In genomic region chr11:114108501-114109205, GRCh38 we compare ENCODE assay signal across 18 cellular contexts. TPM values are rescaled to one million over a fixed set of nuclear protein-coding genes. Genes with fewer than 3 reads are reported as not detected.
DNase-seq lines count a peak whose midpoint lies in the region; ATAC-seq, FAIRE-seq and TF ChIP-seq lines count a peak whose summit lies in the region.
"Had no signal": no experiment of that assay in that cellular context is flagged by ENCODE, and none has a peak within 500 bp of the region (broad histone marks: within the 10 kb centered on the region; RNA-seq: fewer than 3 reads in every experiment).

No MANE protein-coding gene starts in this region.

- H3K9me3 ChIP-seq in CD8-positive, alpha-beta memory T cell (ENCODE audit: low read length), result no peaks in the 10 kb centered on the region
- H3K9me3 ChIP-seq in thyroid gland (no peaks in the 10 kb centered on the region), A673 (ENCODE audit: low read depth, low read length, poor library complexity, severe bottlenecking) (no peaks in the 10 kb centered on the region)
- H3K9me3 ChIP-seq: heart right ventricle, SK-N-SH had no signal

- POLR2A ChIA-PET in CD8-positive, alpha-beta memory T cell (lab: Charles Lee), result no interaction called here
- POLR2A ChIA-PET in A673 (lab: Charles Lee; ENCODE audit: low non-redundant PET), result no interaction called here

- H3K27ac Mint-ChIP-seq in CD8-positive, alpha-beta memory T cell, result peak overlapping the region in 7 of 8 donors; percentile 62 to 91 (median 86)
- H3K27ac Mint-ChIP-seq in natural killer cell treated with Interleukin-12 subunit alpha and Interleukin-12 subunit beta and Interleukin-15 and Interleukin-18, amount 100 ng/mL, for 72 hours, result peak overlapping the region in 1 of 2 donors; percentile 89

- no peak for DNase-seq in CD8-positive, alpha-beta memory T cell
- DNase-seq in bronchial epithelial cell (ENCODE audit: low read depth), result no peak
- DNase-seq in natural killer cell treated with Interleukin-12 subunit alpha and Interleukin-12 subunit beta and Interleukin-15 and Interleukin-18, amount 100 ng/mL, for 72 hours (ENCODE audit: low spot score), result no peak
- DNase-seq in thyroid gland, result no peak
- no peak for DNase-seq in A673 (ENCODE audit: low spot score)
- no peak for DNase-seq in activated CD4-positive, CD25-positive, alpha-beta regulatory T cell (lab: John Stamatoyannopoulos, UW)
- DNase-seq: activated CD8-positive, alpha-beta memory T cell treated with anti-CD3 and anti-CD28 coated beads, Interleukin-2, amount 50 U/mL, for 48 hours; activated effector memory CD4-positive, alpha-beta T cell treated with anti-CD3 and anti-CD28 coated beads, Interleukin-2, amount 50 U/mL, for 16 hours; CD4-positive, alpha-beta memory T cell; heart right ventricle; NCI-H1092; NCI-H1930; NCI-H226; NCI-H748 treated with DMSO at 0.1 percent for 48 hours; SK-N-SH; WERI-Rb-1 had no signal

- CTCF ChIA-PET in CD8-positive, alpha-beta memory T cell (lab: Charles Lee), result interaction anchor here (0.6 to 1.5 kb wide), 4 partner anchors 12 to 153 kb away, joined by 3 read pairs; no protein-coding TSS in a partner anchor
- CTCF ChIA-PET in A673 (lab: Charles Lee), result no interaction called here

- peaks cover 33 to 61% (median 59%) of the 10 kb centered on the region in 3 donors for H3K4me1 Mint-ChIP-seq in CD8-positive, alpha-beta memory T cell
- H3K4me1 Mint-ChIP-seq in natural killer cell treated with Interleukin-12 subunit alpha and Interleukin-12 subunit beta and Interleukin-15 and Interleukin-18, amount 100 ng/mL, for 72 hours (ENCODE audit: low read depth in 2 of 2), result peaks cover 71 to 80% of the 10 kb centered on the region in 2 donors

- WGBS in thyroid gland, 2 donors, result 88 to 96% methylated on average over 10 of the region's 10 CpGs

- intact Hi-C loops in thyroid gland (cut with DNase I) (no loop called here), A673 (cut with micrococcal nuclease; ENCODE audit: unreplicated experiment) (no loop called here)

- peak overlapping the region in 5 of 7 donors; percentile 14 to 84 (median 67) for H3K4me3 Mint-ChIP-seq in CD8-positive, alpha-beta memory T cell
- H3K4me3 Mint-ChIP-seq in natural killer cell treated with Interleukin-12 subunit alpha and Interleukin-12 subunit beta and Interleukin-15 and Interleukin-18, amount 100 ng/mL, for 72 hours, result peak overlapping the region; percentile 61

- FAIRE-seq in bronchial epithelial cell (lab: Jason Lieb, UNC), result peak; percentile 55

- peaks cover 3% of the 10 kb centered on the region for H3K27me3 ChIP-seq in CD8-positive, alpha-beta memory T cell (ENCODE audit: insufficient read depth, low read length, poor library complexity, severe bottlenecking)
- H3K27me3 ChIP-seq in bronchial epithelial cell (ENCODE audit: control insufficient read depth, insufficient read depth, low read length) (peaks cover 5% of the 10 kb centered on the region), thyroid gland (no peaks in the 10 kb centered on the region), A673 (replicated peaks; ENCODE audit: insufficient read depth, low read depth, low read length, poor library complexity) (no peaks in the 10 kb centered on the region)
- H3K27me3 ChIP-seq: heart right ventricle had no signal

- no peaks in the 10 kb centered on the region for H3K36me3 Mint-ChIP-seq in CD8-positive, alpha-beta memory T cell
- no peaks in the 10 kb centered on the region for H3K36me3 Mint-ChIP-seq in natural killer cell treated with Interleukin-12 subunit alpha and Interleukin-12 subunit beta and Interleukin-15 and Interleukin-18, amount 100 ng/mL, for 72 hours
- H3K36me3 Mint-ChIP-seq: CD4-positive, alpha-beta memory T cell had no signal

- no peaks in the 10 kb centered on the region for H3K36me3 ChIP-seq in CD8-positive, alpha-beta memory T cell (ENCODE audit: insufficient read depth, low read length)
- no peaks in the 10 kb centered on the region for H3K36me3 ChIP-seq in bronchial epithelial cell (ENCODE audit: control insufficient read depth, insufficient read depth, low read length)
- H3K36me3 ChIP-seq in thyroid gland, result no peaks in the 10 kb centered on the region
- H3K36me3 ChIP-seq in A673 (ENCODE audit: insufficient read depth, low read length, poor library complexity, severe bottlenecking), result no peaks in the 10 kb centered on the region
- H3K36me3 ChIP-seq: WERI-Rb-1 had no signal

- BruUV-seq in A673 (replicated peaks; lab: Mats Ljungman, UMichigan), result no TSS peak

- no peak for TF ChIP-seq POLR2A in thyroid gland (IDR thresholded peaks at IDR 0.05)

- H3K9me3 Mint-ChIP-seq in CD8-positive, alpha-beta memory T cell, result no peaks in the 10 kb centered on the region
- no peaks in the 10 kb centered on the region for H3K9me3 Mint-ChIP-seq in natural killer cell treated with Interleukin-12 subunit alpha and Interleukin-12 subunit beta and Interleukin-15 and Interleukin-18, amount 100 ng/mL, for 72 hours

- H3K4me3 ChIP-seq in CD8-positive, alpha-beta memory T cell (ENCODE audit: low read length), result no peak overlapping the region
- H3K4me3 ChIP-seq in bronchial epithelial cell (ENCODE audit: low read depth, low read length) (no peak overlapping the region), thyroid gland (replicated peaks in 1 of 3) (no peak overlapping the region), A673 (ENCODE audit: low read depth, low read length, poor library complexity, severe bottlenecking) (no peak overlapping the region)
- H3K4me3 ChIP-seq: heart right ventricle had no signal

- H3K27ac ChIP-seq in CD8-positive, alpha-beta memory T cell (ENCODE audit: low read depth, low read length), result no peak overlapping the region
- peak overlapping the region; percentile 48 to 90 (median 82) for H3K27ac ChIP-seq in thyroid gland
- H3K27ac ChIP-seq in A673 (ENCODE audit: low read depth, low read length, poor library complexity, severe bottlenecking), result no peak overlapping the region
- H3K27ac ChIP-seq: WERI-Rb-1 had no signal

- TF ChIP-seq CTCF in bronchial epithelial cell (IDR thresholded peaks at IDR 0.05; ENCODE audit: insufficient read depth, low read length, severe bottlenecking) (no peak), thyroid gland (IDR thresholded peaks at IDR 0.05) (no peak), A673 (conservative IDR thresholded peaks at IDR 0.05; ENCODE audit: low read depth, low read length) (no peak)

- peaks cover 4 to 19% of the 10 kb centered on the region in 2 donors for H3K27me3 Mint-ChIP-seq in CD8-positive, alpha-beta memory T cell
- no peaks in the 10 kb centered on the region for H3K27me3 Mint-ChIP-seq in natural killer cell treated with Interleukin-12 subunit alpha and Interleukin-12 subunit beta and Interleukin-15 and Interleukin-18, amount 100 ng/mL, for 72 hours

- peaks cover 21% of the 10 kb centered on the region for H3K4me1 ChIP-seq in CD8-positive, alpha-beta memory T cell (ENCODE audit: insufficient read depth, low read length)
- H3K4me1 ChIP-seq in thyroid gland (peaks cover 90 to 100% of the 10 kb centered on the region in 2 donors), A673 (ENCODE audit: insufficient read depth, low read length, poor library complexity, severe bottlenecking) (peaks cover 24% of the 10 kb centered on the region)

- ATAC-seq in natural killer cell treated with Interleukin-12 subunit alpha and Interleukin-12 subunit beta and Interleukin-15 and Interleukin-18, amount 100 ng/mL, for 72 hours, result peak in 1 of 2 donors; percentile 12
- ATAC-seq in HG03025 (IDR thresholded peaks at IDR 0.05; ENCODE audit: low FRiP score, unreplicated experiment), result no peak
- no peak for ATAC-seq in GM19452 (IDR thresholded peaks at IDR 0.05; ENCODE audit: unreplicated experiment)

RNA-seq across cellular contexts. Expression of gene ZBTB16, which starts 49.1 kb away (rescaled TPM):
- total RNA-seq in CD8-positive, alpha-beta memory T cell, result 1 to 10 TPM; 2.1 to 2.2 TPM
- 71.9 TPM for polyA plus RNA-seq in CD8-positive, alpha-beta memory T cell
- total RNA-seq in bronchial epithelial cell, result 3.1 and 3.2 TPM in 2 replicates
- total RNA-seq in natural killer cell treated with Interleukin-12 subunit alpha and Interleukin-12 subunit beta and Interleukin-15 and Interleukin-18, amount 100 ng/mL, for 72 hours, result 10 to 100 TPM in 1 of 2 donors, 1 to 10 TPM in 1; 2.7 to 13.1 TPM
- 100 to 1,000 TPM; 157 to 385 (median 177) TPM for total RNA-seq in thyroid gland
- total RNA-seq in A673 (2021), result 12.0 and 14.1 TPM in 2 replicates
- polyA plus RNA-seq: SK-N-SH had no signal

Comparison
In these comparisons a context has a peak if more than half of its experiments do, and no peak if none do; other contexts are left out.
1. H3K27ac ChIP-seq: peak in thyroid gland (3 of 3); none in CD8-positive, alpha-beta memory T cell (single experiment) and A673 (single experiment).
2. RNA of gene ZBTB16, which starts 49.1 kb away (total RNA-seq): 157 to 385 TPM in thyroid gland; 2.7 to 13.1 TPM in natural killer cell treated with Interleukin-12 subunit alpha and Interleukin-12 subunit beta and Interleukin-15 and Interleukin-18, amount 100 ng/mL, for 72 hours, 12.0 to 14.1 TPM in A673, 3.1 to 3.2 TPM in bronchial epithelial cell and 2.1 to 2.2 TPM in CD8-positive, alpha-beta memory T cell; every median in the first group is over 10 times any median in the second.